23 cellular contexts compared by ENCODE assay signal in the genomic region with DNA sequence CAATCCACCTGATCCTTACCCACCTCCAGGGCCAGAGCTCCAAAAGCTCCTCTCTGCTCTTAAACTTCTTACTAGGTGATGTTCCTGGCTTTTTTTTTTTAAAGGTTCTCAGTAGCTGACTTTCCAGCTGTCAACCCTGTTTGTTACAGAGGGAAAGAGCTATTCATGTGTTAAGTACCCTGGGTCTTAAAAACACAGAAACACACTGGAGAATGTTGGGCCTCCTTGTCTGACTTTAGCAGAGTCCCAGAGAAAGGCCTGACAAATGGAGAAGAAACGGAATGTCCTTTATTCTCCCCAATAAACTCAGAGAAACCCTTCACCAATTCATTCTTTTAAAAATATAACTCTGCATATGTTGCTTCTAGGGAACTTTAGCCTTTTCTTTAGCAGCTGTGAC. TPM values are rescaled to one million over a fixed set of nuclear protein-coding genes. Genes with fewer than 3 reads are reported as not detected.
DNase-seq lines count a peak whose midpoint lies in the region; ATAC-seq and TF ChIP-seq lines count a peak whose summit lies in the region.
"Had no signal": no experiment of that assay in that cellular context is flagged by ENCODE, and none has a peak within 500 bp of the region (broad histone marks: within the 10 kb centered on the region; RNA-seq: fewer than 3 reads in every experiment).

No MANE protein-coding gene starts in this region.

- peak overlapping the region; percentile 63 for H2AFZ ChIP-seq in smooth muscle cell (ENCODE audit: low read depth)

- H3K27ac ChIP-seq in endodermal cell (ENCODE audit: low read depth, low read length): peak overlapping the region; percentile 30
- H3K27ac ChIP-seq in mesendoderm (ENCODE audit: low read depth, low read length): no peak overlapping the region
- no peak overlapping the region for H3K27ac ChIP-seq in smooth muscle cell (ENCODE audit: low read depth)
- H3K27ac ChIP-seq: A549; BLaER1 treated with 17β-estradiol and CSF1 and Interleukin-3, amounts not matched to agents 10 nM and 100 nM; HL-60 had no signal

- no peaks in the 10 kb centered on the region for H3K36me3 Mint-ChIP-seq in endodermal cell (ENCODE audit: low read depth)
- H3K36me3 Mint-ChIP-seq: CD8-positive, alpha-beta T cell had no signal

- H3K4me1 ChIP-seq in endodermal cell (ENCODE audit: control insufficient read depth, insufficient read depth, low read length) (no peaks in the 10 kb centered on the region), mesendoderm (ENCODE audit: control insufficient read depth, low read depth, low read length) (peaks cover 3% of the 10 kb centered on the region), smooth muscle cell (ENCODE audit: low read depth) (peaks cover 21% of the 10 kb centered on the region)
- H3K4me1 ChIP-seq: A549; BLaER1 treated with 17β-estradiol and CSF1 and Interleukin-3, amounts not matched to agents 10 nM and 100 nM had no signal

- H3K4ac ChIP-seq in mesendoderm (ENCODE audit: low read depth, low read length): no peak overlapping the region

- ATAC-seq in HG03565 (IDR thresholded peaks at IDR 0.05; ENCODE audit: unreplicated experiment) (no peak), GM21619 (IDR thresholded peaks at IDR 0.05; ENCODE audit: unreplicated experiment) (no peak)
- ATAC-seq: A549; CD8-positive, alpha-beta T cell; K562 had no signal

- no peaks in the 10 kb centered on the region for H3F3A ChIP-seq in smooth muscle cell (ENCODE audit: low read depth)

- H3K9ac ChIP-seq in endodermal cell (ENCODE audit: extremely low read depth, low read length, poor library complexity, severe bottlenecking) (no peak overlapping the region), mesendoderm (ENCODE audit: low read length) (no peak overlapping the region), smooth muscle cell (ENCODE audit: low read depth) (no peak overlapping the region)
- H3K9ac ChIP-seq: BLaER1 treated with 17β-estradiol and CSF1 and Interleukin-3, amounts not matched to agents 10 nM and 100 nM; SK-N-SH had no signal

- H3K4me3 ChIP-seq in H7 (ENCODE audit: insufficient read depth, low read depth, low read length): no peak overlapping the region
- H3K4me3 ChIP-seq in endodermal cell (ENCODE audit: low read length): no peak overlapping the region
- H3K4me3 ChIP-seq in mesendoderm (ENCODE audit: low read length): no peak overlapping the region
- H3K4me3 ChIP-seq in smooth muscle cell: no peak overlapping the region
- H3K4me3 ChIP-seq: A549; BLaER1 treated with 17β-estradiol and CSF1 and Interleukin-3, amounts not matched to agents 10 nM and 100 nM; K562 had no signal

- 29% methylated on average over 1 of the region's 1 CpG; no CpG with 5 or more reads in 1 of the 2 experiments for WGBS in endodermal cell (ENCODE audit: insufficient coverage in 1 of 2, insufficient read length in 1 of 2), 2 experiments
- WGBS in mesendoderm (ENCODE audit: extremely low coverage, insufficient coverage, low lambda C conversion rate): no CpG with 5 or more reads among the region's 1 CpG
- WGBS in smooth muscle cell (ENCODE audit: low lambda C conversion rate): 42% methylated on average over 1 of the region's 1 CpG

- H3K56ac ChIP-seq in mesendoderm (ENCODE audit: low read length): no peak overlapping the region

- no peak overlapping the region for H4K5ac ChIP-seq in mesendoderm (ENCODE audit: low read length)

- H3K27ac Mint-ChIP-seq in endodermal cell: peak overlapping the region; percentile 56
- H3K27ac Mint-ChIP-seq: CD8-positive, alpha-beta T cell had no signal

- no peak overlapping the region for H3K23ac ChIP-seq in mesendoderm (ENCODE audit: low read length)

- no peak overlapping the region for H2BK5ac ChIP-seq in mesendoderm (ENCODE audit: low read length)

- H3K36me3 ChIP-seq in H7 (replicated peaks; ENCODE audit: control insufficient read depth, insufficient read depth, low read length): no peaks in the 10 kb centered on the region
- H3K36me3 ChIP-seq in endodermal cell (ENCODE audit: control insufficient read depth, insufficient read depth, low read length): no peaks in the 10 kb centered on the region
- no peaks in the 10 kb centered on the region for H3K36me3 ChIP-seq in mesendoderm (ENCODE audit: control insufficient read depth, insufficient read depth, low read length)
- H3K36me3 ChIP-seq in smooth muscle cell (ENCODE audit: low read depth): no peaks in the 10 kb centered on the region
- H3K36me3 ChIP-seq: BLaER1 treated with 17β-estradiol and CSF1 and Interleukin-3, amounts not matched to agents 10 nM and 100 nM had no signal

- H3K79me1 ChIP-seq in mesendoderm (ENCODE audit: low read length): no peaks in the 10 kb centered on the region

- TF ChIP-seq CTCF in endodermal cell (conservative IDR thresholded peaks at IDR 0.05) (no peak), smooth muscle cell (IDR thresholded peaks at IDR 0.05; ENCODE audit: borderline replicate concordance, insufficient read depth, poor library complexity, severe bottlenecking) (no peak)

- H3K27me3 ChIP-seq in H7 (ENCODE audit: control insufficient read depth, insufficient read depth, low read length): no peaks in the 10 kb centered on the region
- H3K27me3 ChIP-seq in endodermal cell (ENCODE audit: control insufficient read depth, insufficient read depth, low read length, poor library complexity, severe bottlenecking): no peaks in the 10 kb centered on the region
- H3K27me3 ChIP-seq in mesendoderm (ENCODE audit: insufficient read depth, low read length, poor library complexity): no peaks in the 10 kb centered on the region
- no peaks in the 10 kb centered on the region for H3K27me3 ChIP-seq in smooth muscle cell (ENCODE audit: low read depth)

- H2BK120ac ChIP-seq in mesendoderm (ENCODE audit: low read depth, low read length): no peak overlapping the region

- H3K4me2 ChIP-seq in mesendoderm (ENCODE audit: low read length) (no peak overlapping the region), smooth muscle cell (no peak overlapping the region)
- H3K4me2 ChIP-seq: A549; BLaER1 treated with 17β-estradiol and CSF1 and Interleukin-3, amounts not matched to agents 10 nM and 100 nM; SK-N-SH had no signal

- DNase-seq in H7 (peak; percentile 4), endodermal cell (no peak), mesendoderm (peak; percentile 26), smooth muscle cell (lab: John Stamatoyannopoulos, UW; ENCODE audit: unreplicated experiment) (no peak), Ammon's horn (ENCODE audit: low spot score) (no peak), NCI-H2029 (lab: John Stamatoyannopoulos, UW) (no peak)
- DNase-seq: Calu3; CD8-positive, alpha-beta T cell; NCI-H1092 treated with DMSO at 0.1 percent for 48 hours; NCI-H1694; NCI-H2107; NCI-H2227 treated with DMSO at 0.1 percent for 48 hours; NCI-H510A treated with DMSO at 0.1 percent for 48 hours; NCI-H774; RPMI8226; SHP77 treated with DMSO at 0.1 percent for 48 hours; SK-N-SH had no signal

- H3K9me3 Mint-ChIP-seq in endodermal cell: no peaks in the 10 kb centered on the region
- H3K9me3 Mint-ChIP-seq: CD8-positive, alpha-beta T cell had no signal

- peaks cover 38% of the 10 kb centered on the region for H3K4me1 Mint-ChIP-seq in endodermal cell

- no peak overlapping the region for H3K4me3 Mint-ChIP-seq in endodermal cell
- H3K4me3 Mint-ChIP-seq: CD8-positive, alpha-beta T cell had no signal

- H3K9me3 ChIP-seq in endodermal cell (ENCODE audit: control insufficient read depth, low read length): no peaks in the 10 kb centered on the region
- H3K9me3 ChIP-seq in smooth muscle cell (replicated peaks; ENCODE audit: low read depth): no peaks in the 10 kb centered on the region
- H3K9me3 ChIP-seq: A549; BLaER1 treated with 17β-estradiol and CSF1 and Interleukin-3, amounts not matched to agents 10 nM and 100 nM; SK-N-SH had no signal

- H3K18ac ChIP-seq in mesendoderm (ENCODE audit: low read length): no peak overlapping the region

- H3K79me2 ChIP-seq in mesendoderm (ENCODE audit: control insufficient read depth, insufficient read depth, low read length) (no peaks in the 10 kb centered on the region), smooth muscle cell (ENCODE audit: low read depth) (no peaks in the 10 kb centered on the region)

- no peak overlapping the region for H2AK5ac ChIP-seq in mesendoderm (ENCODE audit: low read length)

- H4K20me1 ChIP-seq in smooth muscle cell (ENCODE audit: low read depth): no peaks in the 10 kb centered on the region
- H4K20me1 ChIP-seq: BLaER1 treated with 17β-estradiol and CSF1 and Interleukin-3, amounts not matched to agents 10 nM and 100 nM had no signal

- H2BK15ac ChIP-seq in mesendoderm (replicated peaks; ENCODE audit: low read depth): no peak overlapping the region

- H4K8ac ChIP-seq in mesendoderm (ENCODE audit: low read depth, low read length): no peak overlapping the region

- no peaks in the 10 kb centered on the region for H3K27me3 Mint-ChIP-seq in endodermal cell (ENCODE audit: insufficient read depth)

RNA-seq across cellular contexts. Expression of gene LRRC4C, which starts 3.2 kb away (rescaled TPM):
- total RNA-seq in H7 (2014; rRNA removed; shearing (Covaris generic)): 0.66 TPM in 1 of 2 replicates, not detected in the other
- total RNA-seq in endodermal cell: under 1 TPM; 0.84 to 0.95 TPM
- 4.9 TPM for polyA plus RNA-seq in endodermal cell (2013, experiment 1 of 2)
- 5.1 TPM for polyA plus RNA-seq in endodermal cell (2013, experiment 2 of 2)
- 1.4 TPM for polyA plus RNA-seq in mesendoderm (2013, experiment 1 of 2)
- polyA plus RNA-seq in mesendoderm (2013, experiment 2 of 2): 1.1 TPM
- total RNA-seq in smooth muscle cell: 7.3 and 9.1 TPM in 2 replicates
- polyA plus RNA-seq in smooth muscle cell: 8.0 and 10.1 TPM in 2 replicates
- total RNA-seq: Calu3; CD8-positive, alpha-beta T cell; K562 had no signal
- polyA plus RNA-seq: A549, K562 had no signal

Comparison
In these comparisons a context has a peak if more than half of its experiments do, and no peak if none do; other contexts are left out.
1. DNase-seq: peak in H7 (single experiment) and mesendoderm (single experiment); none in endodermal cell (single experiment), smooth muscle cell (single experiment), Ammon's horn (single experiment) and NCI-H2029 (single experiment).